In the genomic region with DNA sequence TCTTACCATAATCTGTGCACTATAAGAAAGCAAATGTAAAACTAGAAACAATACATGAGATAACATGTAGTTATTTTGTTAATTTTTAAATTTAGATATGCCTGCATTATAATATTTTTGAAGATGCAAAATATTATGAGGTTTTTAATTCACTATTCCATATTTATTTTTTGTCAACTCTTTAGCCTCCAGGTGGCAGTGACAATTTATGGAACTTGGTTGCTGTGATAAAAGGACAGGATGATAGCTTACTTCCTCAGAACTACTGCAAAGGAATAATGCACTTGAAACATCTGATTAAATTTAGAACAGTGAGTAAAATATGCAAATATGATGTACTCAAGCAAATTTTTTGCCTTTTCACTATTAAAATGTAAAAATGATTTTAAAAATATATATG, we compare ENCODE assay signal across 9 cellular contexts. TPM values are rescaled to one million over a fixed set of nuclear protein-coding genes. Genes with fewer than 3 reads are reported as not detected.
DNase-seq lines count a peak whose midpoint lies in the region; ATAC-seq and TF ChIP-seq lines count a peak whose summit lies in the region.
"Had no signal": no experiment of that assay in that cellular context is flagged by ENCODE, and none has a peak within 500 bp of the region (broad histone marks: within the 10 kb centered on the region; RNA-seq: fewer than 3 reads in every experiment).

No MANE protein-coding gene starts in this region.

- H3K9me3 ChIP-seq in MG63 (no peaks in the 10 kb centered on the region), Peyer's patch (no peaks in the 10 kb centered on the region)

- H3K27me3 ChIP-seq in MG63 (no peaks in the 10 kb centered on the region), Peyer's patch (no peaks in the 10 kb centered on the region)

- POLR2A ChIA-PET in activated CD4-positive, alpha-beta memory T cell treated with anti-CD3 and anti-CD28 coated beads for 36 hours (lab: Charles Lee): no interaction called here

- ATAC-seq in GM19328 (IDR thresholded peaks at IDR 0.05; ENCODE audit: unreplicated experiment): peak; percentile 53

- H3K36me3 ChIP-seq in MG63 (peaks cover 2% of the 10 kb centered on the region; the same call in 1 of the 2 replicates), Peyer's patch (no peaks in the 10 kb centered on the region)

- CTCF ChIA-PET in activated CD4-positive, alpha-beta memory T cell treated with anti-CD3 and anti-CD28 coated beads for 36 hours (lab: Charles Lee): interaction anchor here (1.7 to 4.0 kb wide), 2 partner anchors 11 to 191 kb away, joined by 3 to 36 read pairs; no protein-coding TSS in a partner anchor

- no peak overlapping the region for H3K4me3 Mint-ChIP-seq in activated CD4-positive, alpha-beta memory T cell treated with anti-CD3 and anti-CD28 coated beads for 36 hours
- H3K4me3 Mint-ChIP-seq: naive B cell had no signal

- peak in 2 of 6 experiments; percentile 42 to 43 for TF ChIP-seq CTCF in Peyer's patch (IDR thresholded peaks at IDR 0.05)

- DNase-seq in AG08396 (ENCODE audit: low spot score): peak; percentile 6
- DNase-seq in OCI-M1 (lab: John Stamatoyannopoulos, UW): peak; percentile 73
- DNase-seq in foreskin melanocyte: peak; percentile 5
- DNase-seq in MG63: no peak
- DNase-seq in NCI-H128 (lab: John Stamatoyannopoulos, UW; ENCODE audit: unreplicated experiment): no peak
- no peak for DNase-seq in Peyer's patch
- no peak for DNase-seq in activated CD4-positive, alpha-beta memory T cell treated with anti-CD3 and anti-CD28 coated beads for 36 hours
- DNase-seq: naive B cell had no signal

- H3K9me3 Mint-ChIP-seq in activated CD4-positive, alpha-beta memory T cell treated with anti-CD3 and anti-CD28 coated beads for 36 hours: no peaks in the 10 kb centered on the region
- H3K9me3 Mint-ChIP-seq: naive B cell had no signal

- no peak overlapping the region for H3K27ac ChIP-seq in Peyer's patch

- no peaks in the 10 kb centered on the region for H3K4me1 Mint-ChIP-seq in activated CD4-positive, alpha-beta memory T cell treated with anti-CD3 and anti-CD28 coated beads for 36 hours (ENCODE audit: low read depth)
- H3K4me1 Mint-ChIP-seq: naive B cell had no signal

- H3K4me1 ChIP-seq in Peyer's patch: no peaks in the 10 kb centered on the region

- no peaks in the 10 kb centered on the region for H3K36me3 Mint-ChIP-seq in activated CD4-positive, alpha-beta memory T cell treated with anti-CD3 and anti-CD28 coated beads for 36 hours
- H3K36me3 Mint-ChIP-seq: naive B cell had no signal

- H3K27me3 Mint-ChIP-seq in activated CD4-positive, alpha-beta memory T cell treated with anti-CD3 and anti-CD28 coated beads for 36 hours: no peaks in the 10 kb centered on the region
- H3K27me3 Mint-ChIP-seq: naive B cell had no signal

- TF ChIP-seq POLR2A in Peyer's patch (IDR thresholded peaks at IDR 0.05): no peak

- H3K4me3 ChIP-seq in MG63 (no peak overlapping the region), Peyer's patch (no peak overlapping the region)

- intact Hi-C loops in activated CD4-positive, alpha-beta memory T cell treated with anti-CD3 and anti-CD28 coated beads for 36 hours (cut with micrococcal nuclease): loop anchor here (1.0 kb wide), 2 partner anchors 127 to 191 kb away; no protein-coding TSS in a partner anchor

- no peak overlapping the region for H3K27ac Mint-ChIP-seq in activated CD4-positive, alpha-beta memory T cell treated with anti-CD3 and anti-CD28 coated beads for 36 hours

RNA-seq across cellular contexts. Expression of gene SPATA4, which starts 45.1 kb away (rescaled TPM):
- total RNA-seq in MG63 (2014; rRNA removed; shearing (Covaris generic); ENCODE audit: low replicate concordance): not detected in 2 replicates
- total RNA-seq in Peyer's patch: not detected
- not detected for total RNA-seq in activated CD4-positive, alpha-beta memory T cell treated with anti-CD3 and anti-CD28 coated beads for 36 hours

Comparison
In these comparisons a context has a peak if more than half of its experiments do, and no peak if none do; other contexts are left out.
1. DNase-seq: peak in AG08396 (single experiment), OCI-M1 (single experiment) and foreskin melanocyte (single experiment); none in MG63 (single experiment), NCI-H128 (single experiment), Peyer's patch (0 of 3) and activated CD4-positive, alpha-beta memory T cell treated with anti-CD3 and anti-CD28 coated beads for 36 hours (single experiment).